9 cellular contexts compared by ENCODE assay signal in the genomic region with DNA sequence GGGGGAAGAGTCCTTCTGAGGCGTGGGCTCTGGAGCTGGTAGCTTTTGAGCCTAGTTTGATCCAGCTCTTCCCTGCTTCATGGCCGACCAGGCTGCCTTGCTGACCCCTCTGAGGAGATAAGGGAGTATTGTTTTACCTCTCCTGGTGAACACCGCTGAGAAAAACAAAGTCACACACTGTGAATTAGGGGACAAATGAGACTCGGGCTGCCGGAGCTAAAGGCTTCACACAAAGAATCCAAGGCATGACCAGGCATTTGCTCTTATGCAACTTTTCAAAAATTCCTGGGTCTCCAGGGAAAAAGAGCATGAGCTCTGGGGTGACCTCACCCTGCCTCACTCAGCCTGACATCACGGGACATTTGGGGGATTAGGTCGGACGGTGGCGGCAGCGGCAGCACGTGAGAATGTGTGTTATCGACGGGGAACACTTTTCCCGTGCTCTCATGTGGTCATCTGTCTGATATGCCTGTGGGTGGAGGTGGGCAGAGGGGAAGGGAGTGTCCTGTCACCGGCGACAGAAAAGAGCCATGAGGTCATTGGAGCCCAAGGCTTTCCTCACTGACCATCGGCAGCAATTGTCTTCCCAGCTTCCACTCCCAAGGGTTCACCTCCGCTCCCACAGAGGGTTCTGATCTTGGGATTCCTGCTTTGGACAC.
DNase-seq lines count a peak whose midpoint lies in the region; TF ChIP-seq lines count a peak whose summit lies in the region.
"Had no signal": no experiment of that assay in that cellular context is flagged by ENCODE, and none has a peak within 500 bp of the region (broad histone marks: within the 10 kb centered on the region; RNA-seq: fewer than 3 reads in every experiment).

No MANE protein-coding gene starts in this region.

- peak overlapping the region in 13 of 21 experiments; percentile 13 to 79 (median 59) for H3K27ac ChIP-seq in skin epidermis

- CTCF ChIA-PET in HEK293T (lab: Yijun Ruan, JAX): interaction anchor here (0.9 to 1.6 kb wide), 2 partner anchors 62 to 100 kb away, joined by 4 to 6 read pairs; no protein-coding TSS in a partner anchor

- TF ChIP-seq CTCF in astrocyte of the spinal cord (IDR thresholded peaks at IDR 0.05; ENCODE audit: low read depth, low read length): no peak

- in situ Hi-C loops in astrocyte of the spinal cord (cut with HindIII; ENCODE audit: low sequenced_read_pairs): no loop called here

- POLR2A ChIA-PET in HEK293T (lab: Yijun Ruan, JAX): interaction anchor here (0.5 to 1.8 kb wide), 12 partner anchors 10 to 436 kb away, joined by 3 to 8 read pairs (median 3); a partner anchor contains a TSS

- DNase-seq in HEK293T (ENCODE audit: extremely low spot score): peak; percentile 25
- DNase-seq in astrocyte of the spinal cord (ENCODE audit: low read depth, low spot score): peak; percentile 81
- peak; percentile 90 for DNase-seq in hepatic stellate cell (ENCODE audit: low spot score)
- DNase-seq in stimulated activated CD8-positive, alpha-beta memory T cell treated with anti-CD3 and anti-CD28 coated beads, Interleukin-4, amount 100 ng/mL, for 48 hours: no peak
- no peak for DNase-seq in stimulated activated CD4-positive, alpha-beta T cell treated with anti-CD3 and anti-CD28 coated beads, Interleukin-4, amount 100 ng/mL, for 1 hour
- DNase-seq in NCI-H2029 treated with DMSO at 0.1 percent for 48 hours (lab: John Stamatoyannopoulos, UW): no peak
- DNase-seq in cerebellum (ENCODE audit: low spot score): no peak

- no peak overlapping the region for H3K4me3 ChIP-seq in astrocyte of the spinal cord (ENCODE audit: low read depth, low read length)
- H3K4me3 ChIP-seq in skin epidermis: no peak overlapping the region
- H3K4me3 ChIP-seq: Peyer's patch had no signal

TF ChIP-seq in HEK293T, 16 proteins besides CTCF, POLR2A, EP300 and RAD21:
- no peak for TF ChIP-seq BHLHE40 (IDR thresholded peaks at IDR 0.05; ENCODE audit: borderline replicate concordance)
- TF ChIP-seq LEF1 (IDR thresholded peaks at IDR 0.05; ENCODE audit: borderline replicate concordance): no peak
- TF ChIP-seq SP1 (IDR thresholded peaks at IDR 0.05): no peak
- peak; percentile 83 for TF ChIP-seq L3MBTL2 (conservative IDR thresholded peaks at IDR 0.05)
- TF ChIP-seq ZNF384 (IDR thresholded peaks at IDR 0.05): no peak

Comparison
In these comparisons a context has a peak if more than half of its experiments do, and no peak if none do; other contexts are left out.
1. DNase-seq: peak in HEK293T (single experiment), astrocyte of the spinal cord (single experiment) and hepatic stellate cell (single experiment); none in stimulated activated CD8-positive, alpha-beta memory T cell treated with anti-CD3 and anti-CD28 coated beads, Interleukin-4, amount 100 ng/mL, for 48 hours (single experiment), stimulated activated CD4-positive, alpha-beta T cell treated with anti-CD3 and anti-CD28 coated beads, Interleukin-4, amount 100 ng/mL, for 1 hour (single experiment), NCI-H2029 treated with DMSO at 0.1 percent for 48 hours (single experiment) and cerebellum (single experiment).